ENCODE assay signal across 32 cellular contexts in the genomic region with DNA sequence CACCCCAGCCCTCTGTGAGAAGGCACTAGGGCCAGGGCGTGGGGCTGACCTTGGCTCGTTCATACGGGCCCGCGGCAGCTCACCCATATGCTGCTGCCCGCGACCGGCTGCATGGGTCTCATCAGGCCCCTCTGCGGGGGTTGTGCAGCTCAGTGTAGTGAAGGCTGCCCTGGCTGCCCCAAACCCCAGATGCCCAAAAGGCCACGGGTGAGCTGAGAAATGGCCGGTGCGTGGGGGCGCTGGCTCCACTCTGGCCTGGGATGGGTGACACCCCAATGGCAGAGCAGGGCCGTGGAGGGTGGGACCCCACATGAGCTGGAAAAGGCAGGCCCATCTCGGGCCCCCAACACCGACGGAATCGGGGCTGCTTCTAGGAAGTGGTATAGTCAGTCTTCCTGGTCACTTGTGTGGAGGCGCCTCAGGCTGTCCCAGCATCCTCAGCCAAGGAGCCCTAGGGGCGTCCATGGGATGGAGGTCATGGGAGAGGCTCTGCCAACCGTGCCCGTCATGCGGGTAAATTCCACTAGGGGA. TPM values are rescaled to one million over a fixed set of nuclear protein-coding genes. Genes with fewer than 3 reads are reported as not detected.
DNase-seq lines count a peak whose midpoint lies in the region; ATAC-seq and TF ChIP-seq lines count a peak whose summit lies in the region.
"Had no signal": no experiment of that assay in that cellular context is flagged by ENCODE, and none has a peak within 500 bp of the region (broad histone marks: within the 10 kb centered on the region; RNA-seq: fewer than 3 reads in every experiment).

No MANE protein-coding gene starts in this region.

- peaks cover 14% of the 10 kb centered on the region for H3K4me1 ChIP-seq in lower lobe of right lung
- H3K4me1 ChIP-seq: suprapubic skin had no signal

- peak; percentile 23; the same call in 1 of the 2 replicates for TF ChIP-seq CTCF in HFFc6 (IDR thresholded peaks at IDR 0.05)
- TF ChIP-seq CTCF in lower lobe of right lung (IDR thresholded peaks at IDR 0.05) = no peak

- intact Hi-C loops in lower lobe of right lung (cut with DNase I) = no loop called here

- H3K27ac Mint-ChIP-seq in HFFc6 = no peak overlapping the region
- H3K27ac Mint-ChIP-seq in stimulated activated naive CD8-positive, alpha-beta T cell treated with anti-CD3 and anti-CD28 coated beads, Interleukin-15, amount 100 ng/mL, for 72 hours = no peak overlapping the region
- H3K27ac Mint-ChIP-seq: activated naive CD8-positive, alpha-beta T cell treated with anti-CD3 and anti-CD28 coated beads, Interleukin-2, amount 10 ng/mL, durations not matched to agents 7 days and 5 days; activated T-helper 2 cell treated with anti-CD3 and anti-CD28 coated beads, Interferon-gamma antibody, Interleukin-2, Interleukin-4, amounts not matched to agents 10 μg/mL and 5 μg/mL and 100 μg/mL, durations not matched to agents 14 hours and 24 hours and 36 hours; CD8-positive, alpha-beta memory T cell; dendritic cell treated with granulocyte-macrophage colony-stimulating factor and Interleukin-4, amounts not matched to agents 40 ng/mL and 50 ng/mL, for 4 days; naive thymus-derived CD4-positive, alpha-beta T cell; stimulated activated naive B cell treated with anti-CD40 and anti-IgM and Interleukin-4, amounts not matched to agents 10 μg/mL and 1 μg/mL and 100 μg/mL, for 72 hours; T-cell had no signal

- H3K27me3 ChIP-seq in lower lobe of right lung (ENCODE audit: low read depth) = no peaks in the 10 kb centered on the region

- no peak overlapping the region for H3K4me3 Mint-ChIP-seq in HFFc6
- H3K4me3 Mint-ChIP-seq in stimulated activated naive CD8-positive, alpha-beta T cell treated with anti-CD3 and anti-CD28 coated beads, Interleukin-15, amount 100 ng/mL, for 72 hours = no peak overlapping the region
- H3K4me3 Mint-ChIP-seq: activated naive CD8-positive, alpha-beta T cell treated with anti-CD3 and anti-CD28 coated beads, Interleukin-2, amount 10 ng/mL, durations not matched to agents 7 days and 5 days; CD8-positive, alpha-beta memory T cell; dendritic cell treated with granulocyte-macrophage colony-stimulating factor and Interleukin-4, amounts not matched to agents 40 ng/mL and 50 ng/mL, for 4 days; naive thymus-derived CD4-positive, alpha-beta T cell; stimulated activated naive B cell treated with anti-CD40 and anti-IgM and Interleukin-4, amounts not matched to agents 10 μg/mL and 1 μg/mL and 100 μg/mL, for 72 hours; T-cell had no signal

- H3K9me3 ChIP-seq in lower lobe of right lung = no peaks in the 10 kb centered on the region
- H3K9me3 ChIP-seq: suprapubic skin had no signal

- no peaks in the 10 kb centered on the region; the same call in 1 of the 2 replicates for H3K36me3 Mint-ChIP-seq in HFFc6 (ENCODE audit: low read depth)
- H3K36me3 Mint-ChIP-seq: activated naive CD8-positive, alpha-beta T cell treated with anti-CD3 and anti-CD28 coated beads, Interleukin-2, amount 10 ng/mL, durations not matched to agents 7 days and 5 days; CD8-positive, alpha-beta memory T cell; stimulated activated naive B cell treated with anti-CD40 and anti-IgM and Interleukin-4, amounts not matched to agents 10 μg/mL and 1 μg/mL and 100 μg/mL, for 72 hours; T-cell had no signal

- H3K9me3 Mint-ChIP-seq in HFFc6 = no peaks in the 10 kb centered on the region
- no peaks in the 10 kb centered on the region for H3K9me3 Mint-ChIP-seq in stimulated activated naive CD8-positive, alpha-beta T cell treated with anti-CD3 and anti-CD28 coated beads, Interleukin-15, amount 100 ng/mL, for 72 hours
- H3K9me3 Mint-ChIP-seq: activated naive CD8-positive, alpha-beta T cell treated with anti-CD3 and anti-CD28 coated beads, Interleukin-2, amount 10 ng/mL, durations not matched to agents 7 days and 5 days; activated T-helper 2 cell treated with anti-CD3 and anti-CD28 coated beads, Interferon-gamma antibody, Interleukin-2, Interleukin-4, amounts not matched to agents 10 μg/mL and 5 μg/mL and 100 μg/mL, durations not matched to agents 14 hours and 24 hours and 36 hours; CD8-positive, alpha-beta memory T cell; dendritic cell treated with granulocyte-macrophage colony-stimulating factor and Interleukin-4, amounts not matched to agents 40 ng/mL and 50 ng/mL, for 4 days; naive thymus-derived CD4-positive, alpha-beta T cell; stimulated activated naive B cell treated with anti-CD40 and anti-IgM and Interleukin-4, amounts not matched to agents 10 μg/mL and 1 μg/mL and 100 μg/mL, for 72 hours; T-cell had no signal

- peaks cover 2% of the 10 kb centered on the region; the same call in 1 of the 2 replicates for H3K27me3 Mint-ChIP-seq in HFFc6 (ENCODE audit: insufficient read depth)
- H3K27me3 Mint-ChIP-seq in stimulated activated naive CD8-positive, alpha-beta T cell treated with anti-CD3 and anti-CD28 coated beads, Interleukin-15, amount 100 ng/mL, for 72 hours = no peaks in the 10 kb centered on the region
- H3K27me3 Mint-ChIP-seq: activated naive CD8-positive, alpha-beta T cell treated with anti-CD3 and anti-CD28 coated beads, Interleukin-2, amount 10 ng/mL, durations not matched to agents 7 days and 5 days had no signal

- no peaks in the 10 kb centered on the region for H3K36me3 ChIP-seq in lower lobe of right lung
- H3K36me3 ChIP-seq: suprapubic skin had no signal

- peak; percentile 57 for DNase-seq in activated effector memory CD4-positive, alpha-beta T cell treated with anti-CD3 and anti-CD28 coated beads, Interleukin-2, amount 50 U/mL, for 16 hours
- no peak for DNase-seq in activated effector memory CD4-positive, alpha-beta T cell treated with Interleukin-2 at 50 U/mL for 16 hours
- no peak for DNase-seq in HFFc6
- DNase-seq in lower lobe of right lung = peak; percentile 38
- DNase-seq in stimulated activated naive CD8-positive, alpha-beta T cell treated with anti-CD3 and anti-CD28 coated beads, Interleukin-15, amount 100 ng/mL, for 72 hours = peak in 1 of 2 donors; percentile 5
- DNase-seq in activated CD4-positive, alpha-beta T cell treated with anti-CD3 and anti-CD28 coated beads for 4 hours = no peak
- DNase-seq: activated naive CD8-positive, alpha-beta T cell treated with anti-CD3 and anti-CD28 coated beads, Interleukin-2, amount 10 ng/mL, durations not matched to agents 7 days and 5 days; caudate nucleus; CD8-positive, alpha-beta memory T cell; DMS 273 treated with DMSO at 0.1 percent for 48 hours; islet precursor cell; KBM-7; naive thymus-derived CD4-positive, alpha-beta T cell; NCI-H1092 treated with DMSO at 0.1 percent for 48 hours; NCI-H1694 treated with DMSO at 0.1 percent for 48 hours; stimulated activated naive B cell treated with anti-CD40 and anti-IgM and Interleukin-4, amounts not matched to agents 10 μg/mL and 1 μg/mL and 100 μg/mL, for 72 hours; T-cell had no signal

- H3K4me3 ChIP-seq in lower lobe of right lung = no peak overlapping the region
- H3K4me3 ChIP-seq: suprapubic skin had no signal

- H3K4me1 Mint-ChIP-seq in HFFc6 (ENCODE audit: low read depth) = peaks cover 40% of the 10 kb centered on the region
- no peaks in the 10 kb centered on the region for H3K4me1 Mint-ChIP-seq in stimulated activated naive CD8-positive, alpha-beta T cell treated with anti-CD3 and anti-CD28 coated beads, Interleukin-15, amount 100 ng/mL, for 72 hours
- H3K4me1 Mint-ChIP-seq: activated naive CD8-positive, alpha-beta T cell treated with anti-CD3 and anti-CD28 coated beads, Interleukin-2, amount 10 ng/mL, durations not matched to agents 7 days and 5 days; CD8-positive, alpha-beta memory T cell; T-cell had no signal

- no peak overlapping the region for H3K27ac ChIP-seq in lower lobe of right lung
- H3K27ac ChIP-seq: suprapubic skin had no signal

- no peak for ATAC-seq in lower lobe of right lung
- ATAC-seq in stimulated activated naive CD8-positive, alpha-beta T cell treated with anti-CD3 and anti-CD28 coated beads, Interleukin-15, amount 100 ng/mL, for 72 hours = peak; percentile 31
- ATAC-seq in HG03159 (IDR thresholded peaks at IDR 0.05; ENCODE audit: unreplicated experiment) = no peak
- no peak for ATAC-seq in HG02981 (IDR thresholded peaks at IDR 0.05; ENCODE audit: unreplicated experiment)
- ATAC-seq: esophagus mucosa; naive thymus-derived CD4-positive, alpha-beta T cell; stimulated activated naive B cell treated with anti-CD40 and anti-IgM and Interleukin-4, amounts not matched to agents 10 μg/mL and 1 μg/mL and 100 μg/mL, for 72 hours; T-cell had no signal

RNA-seq across cellular contexts. Expression of a gene that starts 19.4 kb away (rescaled TPM):
- not detected for total RNA-seq in HFFc6 (2021; fragmentation: NEBNext Ultra II Directional; extraction: Animal tissue kit (Norgen Biotek cat#: 25700))
- total RNA-seq in lower lobe of right lung = not detected
- total RNA-seq: A673; activated T-helper 2 cell treated with anti-CD3 and anti-CD28 coated beads, Interferon-gamma antibody, Interleukin-2, Interleukin-4, amounts not matched to agents 10 μg/mL and 5 μg/mL and 100 μg/mL, durations not matched to agents 14 hours and 24 hours and 36 hours; astrocyte; CD8-positive, alpha-beta memory T cell; esophagus mucosa; fibroblast of villous mesenchyme; H4; MCF 10A; naive thymus-derived CD4-positive, alpha-beta T cell; NCI-H460; RPMI7951; SK-MEL-5; suprapubic skin; T-cell; ureter had no signal

RNA-seq across cellular contexts. Expression of a gene that starts 46.1 kb away (rescaled TPM):
- 1 to 10 TPM; 4.5 to 6.6 (median 6.2) TPM for total RNA-seq in HFFc6 (2021; fragmentation: NEBNext Ultra II Directional; extraction: Animal tissue kit (Norgen Biotek cat#: 25700))
- 4.9 TPM for total RNA-seq in lower lobe of right lung

RNA-seq across cellular contexts. Expression of a gene that starts 46.3 kb away (rescaled TPM):
- 100 to 1,000 TPM in 4 of 6 experiments, 10 to 100 TPM in 2; 92.5 to 114 (median 109) TPM for total RNA-seq in HFFc6 (2021; fragmentation: NEBNext Ultra II Directional; extraction: Animal tissue kit (Norgen Biotek cat#: 25700))
- total RNA-seq in lower lobe of right lung = 89.6 TPM

Comparison
In these comparisons a context has a peak if more than half of its experiments do, and no peak if none do; other contexts are left out.
1. DNase-seq: peak in activated effector memory CD4-positive, alpha-beta T cell treated with anti-CD3 and anti-CD28 coated beads, Interleukin-2, amount 50 U/mL, for 16 hours (single experiment) and lower lobe of right lung (single experiment); none in activated effector memory CD4-positive, alpha-beta T cell treated with Interleukin-2 at 50 U/mL for 16 hours (single experiment), HFFc6 (single experiment) and activated CD4-positive, alpha-beta T cell treated with anti-CD3 and anti-CD28 coated beads for 4 hours (0 of 2).